Comparison of ENCODE assay signal across 28 cellular contexts in genomic region chr14:42554091-42554490, GRCh38.
"Had no signal": no experiment of that assay in that cellular context is flagged by ENCODE, and none has a peak within 500 bp of the region (broad histone marks: within the 10 kb centered on the region; RNA-seq: fewer than 3 reads in every experiment).

No MANE protein-coding gene starts in this region.

- H3K27ac ChIP-seq: colonic mucosa, coronary artery, dorsolateral prefrontal cortex, epithelial cell of prostate, esophagus muscularis mucosa, esophagus squamous epithelium, foreskin keratinocyte, gastrocnemius medialis, gastroesophageal sphincter, heart left ventricle had no signal

- H3K4me1 ChIP-seq: colonic mucosa, esophagus muscularis mucosa, esophagus squamous epithelium, foreskin keratinocyte, gastrocnemius medialis, gastroesophageal sphincter had no signal

- H3K36me3 ChIP-seq: colonic mucosa, esophagus muscularis mucosa, esophagus squamous epithelium, gastrocnemius medialis, gastroesophageal sphincter, heart left ventricle, heart right ventricle had no signal

- H3K4me3 ChIP-seq: colonic mucosa, coronary artery, dorsolateral prefrontal cortex, esophagus muscularis mucosa, esophagus squamous epithelium, gastrocnemius medialis, gastroesophageal sphincter, heart left ventricle, heart right ventricle had no signal

- H3K27me3 ChIP-seq: colonic mucosa, dorsolateral prefrontal cortex, esophagus muscularis mucosa, esophagus squamous epithelium, foreskin keratinocyte, gastrocnemius medialis, gastroesophageal sphincter, heart left ventricle, heart right ventricle had no signal

- DNase-seq: colonic mucosa; cortex of kidney; dermis blood vessel endothelial cell; dorsolateral prefrontal cortex; effector CD4-positive, alpha-beta T cell; effector CD8-positive, alpha-beta T cell; effector memory CD4-positive, alpha-beta T cell; effector memory CD8-positive, alpha-beta T cell; endodermal cell; erythroblast; esophagus squamous epithelium; foreskin fibroblast; foreskin keratinocyte; foreskin melanocyte; gastrocnemius medialis; glutamatergic neuron; head of caudate nucleus; heart left ventricle; heart right ventricle had no signal

- FAIRE-seq: colon, endometrium, endothelial cell of umbilical vein, frontal cortex had no signal

- ATAC-seq: effector memory CD8-positive, alpha-beta T cell; esophagus mucosa; foreskin keratinocyte; gastrocnemius medialis; gastroesophageal sphincter; heart left ventricle; heart right ventricle had no signal

- H3K9me3 ChIP-seq: colonic mucosa, esophagus muscularis mucosa, esophagus squamous epithelium, gastrocnemius medialis, gastroesophageal sphincter had no signal
